In the genomic region with DNA sequence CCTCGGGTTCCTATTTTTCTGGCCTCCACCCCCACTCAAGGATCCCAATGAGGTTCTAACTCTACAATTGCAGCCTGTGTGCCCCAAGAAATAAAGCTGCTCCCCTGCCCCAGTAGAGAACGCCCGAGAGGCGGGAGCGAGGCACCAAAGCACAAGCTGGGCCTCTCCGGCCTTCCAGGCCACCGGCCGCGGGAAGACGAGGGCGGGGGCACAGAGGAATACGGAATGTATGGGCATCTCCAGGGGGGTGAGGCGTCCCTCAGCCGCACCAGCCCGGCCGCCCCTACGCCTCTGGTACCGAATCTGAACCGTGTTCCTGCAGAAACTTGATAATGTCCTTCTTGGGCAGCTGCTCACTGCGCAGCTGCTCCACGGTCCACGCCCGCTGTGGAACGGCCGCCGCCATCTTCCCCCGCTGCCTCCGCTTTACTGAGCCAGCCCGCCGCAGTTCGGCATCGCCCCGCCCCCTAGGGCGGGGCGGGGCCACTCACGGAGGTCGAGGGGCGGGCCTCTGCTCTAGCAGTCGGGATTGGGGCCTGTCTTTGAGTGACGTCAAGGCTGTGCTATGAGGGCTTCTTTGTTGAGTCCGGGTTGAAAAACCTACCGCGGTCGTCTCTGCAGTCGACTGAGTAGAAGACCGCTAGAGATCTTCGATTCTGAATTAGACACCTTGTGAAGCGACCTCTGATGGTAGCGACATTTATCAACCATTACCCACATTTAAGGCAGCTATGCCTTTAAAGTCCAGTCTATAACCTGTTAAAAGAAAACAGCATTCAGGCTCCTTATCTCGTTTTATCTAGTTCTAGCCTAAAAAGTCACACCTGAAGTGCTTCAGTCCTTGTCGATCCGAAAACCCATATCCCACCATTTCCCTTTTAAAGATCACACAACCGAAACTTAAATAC, we compare ENCODE assay signal across 8 cellular contexts. TPM values are rescaled to one million over a fixed set of nuclear protein-coding genes. Genes with fewer than 3 reads are reported as not detected.
A peak's percentile ranks its signal among the peaks of the same experiment; 100 is the strongest.
DNase-seq lines count a peak whose midpoint lies in the region; ATAC-seq and TF ChIP-seq lines count a peak whose summit lies in the region.

A gene (minus strand): TSS at position 431 of the 908 bp plus-strand sequence. CDS start 25 bp downstream, at position 406.

- peak; percentile 87 for ATAC-seq in GM18867 (IDR thresholded peaks at IDR 0.05; ENCODE audit: unreplicated experiment)
- ATAC-seq in HG03108 (IDR thresholded peaks at IDR 0.05; ENCODE audit: unreplicated experiment), result peak; percentile 87

- TF ChIP-seq CTCF in VCaP (conservative IDR thresholded peaks at IDR 0.05) (peak; percentile 57), mammary epithelial cell (conservative IDR thresholded peaks at IDR 0.05 in 1 of 2, IDR thresholded peaks at IDR 0.05 in 1 of 2; ENCODE audit: extremely low read depth in 1 of 2, insufficient read depth in 1 of 2, low read depth in 1 of 2, low read length in 2 of 2) (peak in 1 of 2 donors; percentile 39), smooth muscle cell (IDR thresholded peaks at IDR 0.05; ENCODE audit: borderline replicate concordance, insufficient read depth, poor library complexity, severe bottlenecking) (peak; percentile 2)

- dilution Hi-C loops in mammary epithelial cell (cut with HindIII; ENCODE audit: low sequenced_read_pairs), result no loop called here

- H3K4me2 ChIP-seq in mammary epithelial cell (ENCODE audit: insufficient read depth, low read depth, low read length) (peak within 1 kb of the TSS; percentile 93), smooth muscle cell (peak within 1 kb of the TSS; percentile 96)

- peak within 1 kb of the TSS; percentile 66 for H3K27ac ChIP-seq in ACC112 (ENCODE audit: low read depth, low read length)
- peak within 1 kb of the TSS; percentile 92 for H3K27ac ChIP-seq in VCaP
- peak within 1 kb of the TSS; percentile 73 for H3K27ac ChIP-seq in mammary epithelial cell (ENCODE audit: insufficient read depth, low read depth, low read length)
- peak within 1 kb of the TSS; percentile 63 for H3K27ac ChIP-seq in smooth muscle cell (ENCODE audit: low read depth)

- DNase-seq in NCI-H2196 (lab: John Stamatoyannopoulos, UW; ENCODE audit: unreplicated experiment), result peak; percentile 98
- peak; percentile 98 for DNase-seq in mammary epithelial cell
- DNase-seq in iPS-NIHi11 (ENCODE audit: low spot score), result peak; percentile 98
- DNase-seq in smooth muscle cell (lab: John Stamatoyannopoulos, UW; ENCODE audit: unreplicated experiment), result peak; percentile 81

- H3K4me1 ChIP-seq in ACC112 (ENCODE audit: control insufficient read depth, insufficient read depth, low read length, unreplicated experiment) (peaks cover 21% of the 10 kb centered on the region), mammary epithelial cell (ENCODE audit: insufficient read depth, low read length) (peaks cover 13% of the 10 kb centered on the region), smooth muscle cell (ENCODE audit: low read depth) (peaks cover 17% of the 10 kb centered on the region)

- H4K20me1 ChIP-seq in mammary epithelial cell (ENCODE audit: insufficient read depth, low read length), result no peaks in the 10 kb centered on the region
- peaks cover 2% of the 10 kb centered on the region for H4K20me1 ChIP-seq in smooth muscle cell (ENCODE audit: low read depth)

- in situ Hi-C loops in mammary epithelial cell (cut with MboI; ENCODE audit: low sequenced_read_pairs in 2 of 2), result loop anchor here in 1 of 2 donors (25.0 kb wide), 1 partner anchor 128 kb away; a partner anchor contains a TSS

- H3K27me3 ChIP-seq in ACC112 (ENCODE audit: insufficient read depth, low read length), result no peaks in the 10 kb centered on the region
- H3K27me3 ChIP-seq in mammary epithelial cell (ENCODE audit: insufficient read depth, low read length), result no peaks in the 10 kb centered on the region
- no peaks in the 10 kb centered on the region for H3K27me3 ChIP-seq in smooth muscle cell (ENCODE audit: low read depth)

- no peaks in the 10 kb centered on the region for H3K9me3 ChIP-seq in mammary epithelial cell (replicated peaks; ENCODE audit: insufficient read depth, low read length)
- H3K9me3 ChIP-seq in smooth muscle cell (replicated peaks; ENCODE audit: low read depth), result no peaks in the 10 kb centered on the region

- no peaks in the 10 kb centered on the region for H3F3A ChIP-seq in smooth muscle cell (ENCODE audit: low read depth)

- peak within 1 kb of the TSS; percentile 92 for H3K9ac ChIP-seq in mammary epithelial cell (ENCODE audit: insufficient read depth, low read length)
- H3K9ac ChIP-seq in smooth muscle cell (ENCODE audit: low read depth), result peak within 1 kb of the TSS; percentile 86

- TSS peak; percentile 40 for BruUV-seq in mammary epithelial cell (replicated peaks; lab: Mats Ljungman, UMichigan)

- H3K4me3 ChIP-seq in ACC112 (ENCODE audit: low read depth, low read length) (peak within 1 kb of the TSS; percentile 92), mammary epithelial cell (replicated peaks in 1 of 3; ENCODE audit: insufficient read depth in 1 of 3, low read depth in 2 of 3, low read length in 3 of 3) (peak within 1 kb of the TSS; percentile 73 to 95 (median 89)), smooth muscle cell (peak within 1 kb of the TSS; percentile 96)

- under 1% methylated on average over 13 of the region's 53 CpGs for WGBS in mammary epithelial cell (ENCODE audit: low coverage, missing lambda C conversion rate)
- under 1% methylated on average over 35 of the region's 53 CpGs for WGBS in smooth muscle cell (ENCODE audit: low lambda C conversion rate)

- H3K36me3 ChIP-seq in ACC112 (ENCODE audit: insufficient read depth, low read length), result no peaks in the 10 kb centered on the region; the same call in 1 of the 2 replicates
- no peaks in the 10 kb centered on the region for H3K36me3 ChIP-seq in mammary epithelial cell (ENCODE audit: insufficient read depth, low read length)
- peaks cover 1% of the 10 kb centered on the region for H3K36me3 ChIP-seq in smooth muscle cell (ENCODE audit: low read depth)

- CTCF ChIA-PET in mammary epithelial cell (lab: Charles Lee; ENCODE audit: low non-redundant PET), result interaction anchor here (0.6 kb wide), 1 partner anchor 1118 kb away, joined by 13 read pairs; no protein-coding TSS in a partner anchor

- H3K79me2 ChIP-seq in ACC112 (ENCODE audit: control insufficient read depth, insufficient read depth, low read length, unreplicated experiment) (peaks cover 64% of the 10 kb centered on the region), mammary epithelial cell (ENCODE audit: insufficient read depth, low read length) (peaks cover 77% of the 10 kb centered on the region), smooth muscle cell (ENCODE audit: low read depth) (peaks cover 71% of the 10 kb centered on the region)

- peak within 1 kb of the TSS; percentile 96 for H2AFZ ChIP-seq in ACC112 (ENCODE audit: low read length, unreplicated experiment)
- peak within 1 kb of the TSS; percentile 93 for H2AFZ ChIP-seq in mammary epithelial cell (ENCODE audit: low read depth, low read length)
- H2AFZ ChIP-seq in smooth muscle cell (ENCODE audit: low read depth), result peak within 1 kb of the TSS; percentile 98

- intact Hi-C loops in mammary epithelial cell (cut with micrococcal nuclease), result loop anchor here (1.0 to 5.0 kb wide), 7 partner anchors 42 to 222 kb away; a partner anchor contains a TSS

RNA-seq across cellular contexts. Expression of the gene that starts here (rescaled TPM):
- total RNA-seq in mammary epithelial cell (10 to 100 TPM; 21.0 to 62.8 TPM), smooth muscle cell (43.9 and 77.7 TPM in 2 replicates)
- polyA plus RNA-seq in mammary epithelial cell (40.1 TPM), smooth muscle cell (122 and 123 TPM in 2 replicates)
- not detected for polyA minus RNA-seq in mammary epithelial cell

Comparison
In these comparisons a context has a peak if more than half of its experiments do, and no peak if none do; other contexts are left out.
1. Peak in every context shown above with its lines: DNase-seq, ATAC-seq, H3K4me3 ChIP-seq and H3K27ac ChIP-seq.